9 cellular contexts compared by ENCODE assay signal in the genomic region with DNA sequence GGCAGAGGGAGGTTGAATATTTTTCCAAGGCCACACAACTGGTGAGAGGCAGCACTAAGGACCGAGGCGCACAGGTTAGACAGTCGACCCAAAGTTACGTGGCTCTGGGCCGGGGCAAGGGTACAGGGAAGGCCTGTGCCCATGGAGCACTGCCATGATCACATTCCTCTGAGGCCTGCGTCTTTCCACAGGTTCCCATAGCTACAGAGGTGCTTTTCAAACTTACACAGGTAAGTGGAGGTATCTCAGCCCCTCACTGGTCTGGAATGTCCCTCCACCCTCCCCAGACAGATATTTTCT. TPM values are rescaled to one million over a fixed set of nuclear protein-coding genes. Genes with fewer than 3 reads are reported as not detected.
DNase-seq lines count a peak whose midpoint lies in the region; ATAC-seq, FAIRE-seq and TF ChIP-seq lines count a peak whose summit lies in the region.
"Had no signal": no experiment of that assay in that cellular context is flagged by ENCODE, and none has a peak within 500 bp of the region (broad histone marks: within the 10 kb centered on the region; RNA-seq: fewer than 3 reads in every experiment).

No MANE protein-coding gene starts in this region.

- H3K9me3 ChIP-seq in DOHH2 (ENCODE audit: control insufficient read depth, insufficient read depth, low read length) (peaks cover 22% of the 10 kb centered on the region), SU-DHL-6 (ENCODE audit: insufficient read depth, low read length) (peaks cover 17% of the 10 kb centered on the region), pancreas (peaks cover 0 to 6% (median 0%) of the 10 kb centered on the region in 4 donors)

- H3K9ac ChIP-seq in SU-DHL-6 (ENCODE audit: low read length), result peak overlapping the region; percentile 71

- H3K36me3 ChIP-seq in DOHH2 (ENCODE audit: control insufficient read depth, low read length), result no peaks in the 10 kb centered on the region
- peaks cover 37% of the 10 kb centered on the region for H3K36me3 ChIP-seq in SU-DHL-6 (ENCODE audit: low read length)
- H3K36me3 ChIP-seq in pancreas, result peaks cover 0 to 29% (median 0%) of the 10 kb centered on the region in 3 donors

- H4K20me1 ChIP-seq in DOHH2 (ENCODE audit: control insufficient read depth, insufficient read depth, low read depth, low read length) (no peaks in the 10 kb centered on the region), SU-DHL-6 (ENCODE audit: low read depth, low read length) (no peaks in the 10 kb centered on the region)

- H3K9me2 ChIP-seq in DOHH2 (replicated peaks; ENCODE audit: control insufficient read depth, low read length) (no peaks in the 10 kb centered on the region), SU-DHL-6 (replicated peaks; ENCODE audit: insufficient read depth, low read length) (no peaks in the 10 kb centered on the region)

- peak overlapping the region; percentile 84 for H3K4me2 ChIP-seq in DOHH2 (ENCODE audit: low read length)
- peak overlapping the region; percentile 55 for H3K4me2 ChIP-seq in SU-DHL-6 (ENCODE audit: low read depth, low read length, poor library complexity, severe bottlenecking)

- no peak overlapping the region for H3K27ac ChIP-seq in DOHH2 (ENCODE audit: low read depth, low read length)
- no peak overlapping the region for H3K27ac ChIP-seq in SU-DHL-6 (ENCODE audit: low read depth, low read length)
- H3K27ac ChIP-seq in pancreas, result no peak overlapping the region

- no peak for TF ChIP-seq CTCF in DOHH2 (IDR thresholded peaks at IDR 0.05; ENCODE audit: low read depth, low read length, poor library complexity, severe bottlenecking)
- no peak for TF ChIP-seq CTCF in SU-DHL-6 (IDR thresholded peaks at IDR 0.05; ENCODE audit: insufficient read depth, low read length, poor library complexity, severe bottlenecking)
- no peak for TF ChIP-seq CTCF in fibroblast of the aortic adventitia (IDR thresholded peaks at IDR 0.05; ENCODE audit: insufficient read depth, low read length)
- no peak for TF ChIP-seq CTCF in pancreas (IDR thresholded peaks at IDR 0.05)

- no peaks in the 10 kb centered on the region for H3K27me3 ChIP-seq in DOHH2 (ENCODE audit: control insufficient read depth, low read length)
- H3K27me3 ChIP-seq in SU-DHL-6 (ENCODE audit: low read length), result no peaks in the 10 kb centered on the region
- H3K27me3 ChIP-seq in pancreas, result no peaks in the 10 kb centered on the region

- no peak for DNase-seq in fibroblast of the aortic adventitia (ENCODE audit: low read depth)
- peak in 1 of 6 donors; percentile 21 for DNase-seq in pancreas
- DNase-seq in NCI-H2081 treated with DMSO at 0.1 percent for 48 hours (lab: John Stamatoyannopoulos, UW), result no peak
- DNase-seq in NCI-H2029 (lab: John Stamatoyannopoulos, UW), result no peak

- no peaks in the 10 kb centered on the region for H3K79me2 ChIP-seq in DOHH2 (ENCODE audit: control insufficient read depth, low read length)
- no peaks in the 10 kb centered on the region for H3K79me2 ChIP-seq in SU-DHL-6 (ENCODE audit: insufficient read depth, low read length)

- H3F3A ChIP-seq in DOHH2 (ENCODE audit: control insufficient read depth, insufficient read depth) (no peaks in the 10 kb centered on the region), SU-DHL-6 (ENCODE audit: insufficient read depth) (no peaks in the 10 kb centered on the region)

- ATAC-seq in pancreas (peak; percentile 5 to 28 (median 8)), GM21786 (IDR thresholded peaks at IDR 0.05; ENCODE audit: unreplicated experiment) (no peak), HG02885 (IDR thresholded peaks at IDR 0.05; ENCODE audit: poor library complexity, unreplicated experiment) (no peak)

- FAIRE-seq in pancreas (lab: Jason Lieb, UNC), result no peak

- intact Hi-C loops in pancreas (cut with DNase I), result no loop called here

- H3K4me3 ChIP-seq in DOHH2 (ENCODE audit: low read length) (peak overlapping the region; percentile 83), SU-DHL-6 (ENCODE audit: insufficient read depth, low read length, poor library complexity, severe bottlenecking) (peak overlapping the region; percentile 81), fibroblast of the aortic adventitia (ENCODE audit: low read depth, low read length) (peak overlapping the region; percentile 87), pancreas (peak overlapping the region; percentile 52 to 91 (median 74))

- H3K4me1 ChIP-seq in DOHH2 (ENCODE audit: control insufficient read depth, low read length) (peaks cover 6% of the 10 kb centered on the region), pancreas (no peaks in the 10 kb centered on the region)

- H2AFZ ChIP-seq in SU-DHL-6 (ENCODE audit: low read depth, low read length, severe bottlenecking), result no peak overlapping the region

- 36 to 38% methylated on average over 6 of the region's 6 CpGs for WGBS in pancreas, 2 donors

RNA-seq across cellular contexts. Expression of a gene that starts 0.8 kb away (rescaled TPM):
- total RNA-seq in fibroblast of the aortic adventitia (ENCODE audit: low replicate concordance), result 6.2 and 15.0 TPM in 2 replicates
- 1 to 10 TPM; 2.1 to 8.6 (median 4.4) TPM for total RNA-seq in pancreas
- 10 to 100 TPM in 1 of 2 donors, 1 to 10 TPM in 1; 6.0 to 14.3 TPM for polyA plus RNA-seq in pancreas

RNA-seq across cellular contexts. Expression of a gene that starts 19.7 kb away (rescaled TPM):
- total RNA-seq in fibroblast of the aortic adventitia (ENCODE audit: low replicate concordance), result 18.6 and 19.4 TPM in 2 replicates
- total RNA-seq in pancreas, result 1 to 10 TPM; 4.5 to 9.8 (median 5.8) TPM
- 1 to 10 TPM; 2.3 to 7.1 TPM for polyA plus RNA-seq in pancreas

RNA-seq across cellular contexts. Expression of a gene that starts 34.1 kb away (rescaled TPM):
- total RNA-seq in fibroblast of the aortic adventitia (ENCODE audit: low replicate concordance), result 1.1 and 5.6 TPM in 2 replicates
- total RNA-seq in pancreas, result 1 to 10 TPM in 3 of 6 donors, under 1 TPM in 3; 0.85 to 1.8 (median 1.1) TPM
- polyA plus RNA-seq in pancreas, result 1 to 10 TPM in 1 of 2 donors, under 1 TPM in 1; 0.76 to 2.3 TPM

RNA-seq across cellular contexts. Expression of a gene that starts 35.0 kb away (rescaled TPM):
- total RNA-seq in fibroblast of the aortic adventitia (ENCODE audit: low replicate concordance) (not detected in 2 replicates), pancreas (under 1 TPM in 1 of 6 donors, not detected in 5; 0.09 TPM)
- under 1 TPM in 1 of 2 donors, not detected in 1; 0.05 TPM for polyA plus RNA-seq in pancreas
- total RNA-seq: T-helper 1 cell treated with Interleukin-12 subunit alpha and Interleukin-12 subunit beta and Interleukin-4 antibody, amounts not matched to agents 30 ng/mL and 1 ng/mL, for 36 hours had no signal

RNA-seq across cellular contexts. Expression of a gene that starts 48.0 kb away (rescaled TPM):
- total RNA-seq in fibroblast of the aortic adventitia (ENCODE audit: low replicate concordance) (5.2 and 13.5 TPM in 2 replicates), pancreas (1 to 10 TPM; 2.2 to 3.2 (median 2.5) TPM)
- polyA plus RNA-seq in pancreas, result 1 to 10 TPM; 1.1 to 1.5 TPM

Comparison
In these comparisons a context has a peak if more than half of its experiments do, and no peak if none do; other contexts are left out.
1. ATAC-seq: peak in pancreas (4 of 4); none in GM21786 (single experiment) and HG02885 (single experiment).
2. Peak in every context shown above with its lines, with median percentiles within 50 percentile points of each other: H3K4me3 ChIP-seq.